ENCODE assay signal across 8 cellular contexts in genomic region chr15:29570931-29571727, GRCh38.
A peak's percentile ranks its signal among the peaks of the same experiment; 100 is the strongest.
DNase-seq lines count a peak whose midpoint lies in the region; ATAC-seq and TF ChIP-seq lines count a peak whose summit lies in the region.

No MANE protein-coding gene starts in this region.

- H3K9me3 Mint-ChIP-seq in activated naive CD8-positive, alpha-beta T cell treated with anti-CD3 and anti-CD28 coated beads for 36 hours = no peaks in the 10 kb centered on the region

- peaks cover 43% of the 10 kb centered on the region for H3K27me3 ChIP-seq in AG04450 (ENCODE audit: control insufficient read depth, insufficient read depth, low read length)
- peaks cover 53% of the 10 kb centered on the region for H3K27me3 ChIP-seq in HAP-1 (ENCODE audit: low read depth)

- no peaks in the 10 kb centered on the region for H3K4me1 Mint-ChIP-seq in activated naive CD8-positive, alpha-beta T cell treated with anti-CD3 and anti-CD28 coated beads for 36 hours

- DNase-seq in AG04450 (ENCODE audit: low read depth, low spot score) (no peak), HAP-1 (ENCODE audit: low spot score in 2 of 2) (peak; percentile 3 to 48), iris pigment epithelial cell (ENCODE audit: low read depth) (peak; percentile 17), DMS114 treated with DMSO at 0.1 percent for 48 hours (lab: John Stamatoyannopoulos, UW; ENCODE audit: unreplicated experiment) (no peak)
- peak; percentile 33 for DNase-seq in activated naive CD8-positive, alpha-beta T cell treated with anti-CD3 and anti-CD28 coated beads for 36 hours
- peak; percentile 9 for DNase-seq in stimulated activated CD4-positive, alpha-beta T cell treated with anti-CD3 and anti-CD28 coated beads, Interleukin-4, amount 100 ng/mL, for 1 hour

- peak overlapping the region; percentile 24 for H3K4me3 Mint-ChIP-seq in activated naive CD8-positive, alpha-beta T cell treated with anti-CD3 and anti-CD28 coated beads for 36 hours

- ATAC-seq in HG02759 (IDR thresholded peaks at IDR 0.05; ENCODE audit: unreplicated experiment) = no peak
- ATAC-seq in HG03139 (IDR thresholded peaks at IDR 0.05; ENCODE audit: unreplicated experiment) = no peak

- CTCF ChIA-PET in AG04450 (lab: Charles Lee) = no interaction called here

- H3K9me3 ChIP-seq in AG04450 (ENCODE audit: control insufficient read depth, insufficient read depth, low read length) = no peaks in the 10 kb centered on the region; the same call in 1 of the 2 replicates
- H3K9me3 ChIP-seq in HAP-1 = no peaks in the 10 kb centered on the region

- no peaks in the 10 kb centered on the region for H3K36me3 ChIP-seq in HAP-1 (replicated peaks)

- no peak for TF ChIP-seq CTCF in AG04450 (IDR thresholded peaks at IDR 0.05; ENCODE audit: low read depth, low read length)

- H3K4me3 ChIP-seq in AG04450 (ENCODE audit: low read depth, low read length) (peak overlapping the region; percentile 4; the same call in 1 of the 2 replicates), HAP-1 (peak overlapping the region; percentile 18)

- H3K36me3 Mint-ChIP-seq in activated naive CD8-positive, alpha-beta T cell treated with anti-CD3 and anti-CD28 coated beads for 36 hours = no peaks in the 10 kb centered on the region

- POLR2A ChIA-PET in AG04450 (lab: Yijun Ruan, JAX) = interaction anchor here (0.6 kb wide), 1 partner anchor 258 kb away, joined by 3 read pairs; no protein-coding TSS in a partner anchor

- in situ Hi-C loops in HAP-1 (cut with MboI; ENCODE audit: low sequenced_read_pairs) = loop anchor here (10.0 kb wide), 1 partner anchor 426 kb away; no protein-coding TSS in a partner anchor

- peaks cover 10% of the 10 kb centered on the region for H3K4me1 ChIP-seq in HAP-1

- peaks cover 74% of the 10 kb centered on the region for H3K27me3 Mint-ChIP-seq in activated naive CD8-positive, alpha-beta T cell treated with anti-CD3 and anti-CD28 coated beads for 36 hours

- no peak overlapping the region for H3K27ac Mint-ChIP-seq in activated naive CD8-positive, alpha-beta T cell treated with anti-CD3 and anti-CD28 coated beads for 36 hours

- H3K27ac ChIP-seq in AG04450 (ENCODE audit: low read depth, low read length) = no peak overlapping the region

Comparison
In these comparisons a context has a peak if more than half of its experiments do, and no peak if none do; other contexts are left out.
1. DNase-seq: peak in HAP-1 (2 of 2), activated naive CD8-positive, alpha-beta T cell treated with anti-CD3 and anti-CD28 coated beads for 36 hours (single experiment), iris pigment epithelial cell (single experiment) and stimulated activated CD4-positive, alpha-beta T cell treated with anti-CD3 and anti-CD28 coated beads, Interleukin-4, amount 100 ng/mL, for 1 hour (single experiment); none in AG04450 (single experiment) and DMS114 treated with DMSO at 0.1 percent for 48 hours (single experiment).